In genomic region chr16:78297066-78297666, GRCh38 we compare ENCODE assay signal across 1 cellular context.
A peak's percentile ranks its signal among the peaks of the same experiment; 100 is the strongest.
TF ChIP-seq lines count a peak whose summit lies in the region.

No MANE protein-coding gene starts in this region.

TF ChIP-seq in HepG2, 621 proteins besides CTCF, POLR2A, EP300 and RAD21 (continued from another document and continues in another):
- TF ChIP-seq ZNF768 (CRISPR knock-in tag; IDR thresholded peaks at IDR 0.05), result no peak; the same call in 1 of the 2 replicates
- no peak for TF ChIP-seq HNRNPUL1 (IDR thresholded peaks at IDR 0.05; ENCODE audit: low read depth, low read length)
- TF ChIP-seq ZNF296 (CRISPR knock-in tag; conservative IDR thresholded peaks at IDR 0.05), result no peak
- TF ChIP-seq ZNF263 (CRISPR knock-in tag; IDR thresholded peaks at IDR 0.05), result peak; percentile 68
- peak; percentile 99 for TF ChIP-seq ZNF563 (CRISPR knock-in tag; IDR thresholded peaks at IDR 0.05)
- peak; percentile 86 for TF ChIP-seq ZNF605 (CRISPR knock-in tag; IDR thresholded peaks at IDR 0.05)
- TF ChIP-seq SALL1 (CRISPR knock-in tag; IDR thresholded peaks at IDR 0.05), result peak; percentile 100
- peak; percentile 94 for TF ChIP-seq ZNF691 (CRISPR knock-in tag; IDR thresholded peaks at IDR 0.05; ENCODE audit: borderline replicate concordance, low read depth)
- peak; percentile 95; the same call in 1 of the 2 replicates for TF ChIP-seq MEIS1 (CRISPR knock-in tag; IDR thresholded peaks at IDR 0.05; ENCODE audit: borderline replicate concordance)
- TF ChIP-seq HOXA9 (CRISPR knock-in tag; IDR thresholded peaks at IDR 0.05; ENCODE audit: borderline replicate concordance), result no peak
- no peak; the same call in 1 of the 2 replicates for TF ChIP-seq ZBTB8A (CRISPR knock-in tag; IDR thresholded peaks at IDR 0.05; ENCODE audit: borderline replicate concordance, low read depth)
- no peak for TF ChIP-seq LCORL (IDR thresholded peaks at IDR 0.05)
- peak; percentile 96 for TF ChIP-seq LCORL (CRISPR knock-in tag; IDR thresholded peaks at IDR 0.05)
- peak; percentile 95 for TF ChIP-seq ELF3 (CRISPR knock-in tag; IDR thresholded peaks at IDR 0.05)
- no peak for TF ChIP-seq RELA (CRISPR knock-in tag; IDR thresholded peaks at IDR 0.05)
- peak; percentile 49; the same call in 1 of the 2 replicates for TF ChIP-seq MAFF (IDR thresholded peaks at IDR 0.05; ENCODE audit: low read depth, low read length)
- peak; percentile 93 for TF ChIP-seq KDM2A (CRISPR knock-in tag; IDR thresholded peaks at IDR 0.05; ENCODE audit: borderline replicate concordance, low read depth)
- no peak for TF ChIP-seq KDM5A (IDR thresholded peaks at IDR 0.05; ENCODE audit: borderline replicate concordance, low read length)
- no peak for TF ChIP-seq DZIP1 (CRISPR knock-in tag; IDR thresholded peaks at IDR 0.05)
- no peak for TF ChIP-seq TIGD3 (CRISPR knock-in tag; IDR thresholded peaks at IDR 0.05; ENCODE audit: borderline replicate concordance)
- no peak for TF ChIP-seq PLSCR1 (CRISPR knock-in tag; IDR thresholded peaks at IDR 0.05; ENCODE audit: borderline replicate concordance)
- TF ChIP-seq FOXO4 (CRISPR knock-in tag; conservative IDR thresholded peaks at IDR 0.05), result no peak
- peak; percentile 95 for TF ChIP-seq SIX4 (CRISPR knock-in tag; IDR thresholded peaks at IDR 0.05)
- TF ChIP-seq ZNF446 (CRISPR knock-in tag; IDR thresholded peaks at IDR 0.05), result no peak
- TF ChIP-seq ZSCAN9 (CRISPR knock-in tag; IDR thresholded peaks at IDR 0.05; ENCODE audit: borderline replicate concordance), result peak; percentile 96
- TF ChIP-seq ATF7-NPFF (CRISPR knock-in tag; IDR thresholded peaks at IDR 0.05; ENCODE audit: low read depth), result peak; percentile 84
- TF ChIP-seq ZNF407 (CRISPR knock-in tag; IDR thresholded peaks at IDR 0.05; ENCODE audit: not compliant biosample characterization), result no peak
- 0 out of 2 replicates have a peak, but pooled peaks have one; percentile 36 for TF ChIP-seq ZNF275 (CRISPR knock-in tag; IDR thresholded peaks at IDR 0.05; ENCODE audit: borderline replicate concordance)
- peak; percentile 69; the same call in 1 of the 2 replicates for TF ChIP-seq ZNF646 (CRISPR knock-in tag; IDR thresholded peaks at IDR 0.05)
- no peak for TF ChIP-seq ZFP36L2 (CRISPR knock-in tag; IDR thresholded peaks at IDR 0.05)
- no peak for TF ChIP-seq ZNF10 (CRISPR knock-in tag; IDR thresholded peaks at IDR 0.05; ENCODE audit: borderline replicate concordance, low read depth)
- TF ChIP-seq PHB2 (IDR thresholded peaks at IDR 0.05; ENCODE audit: partially characterized antibody), result no peak
- TF ChIP-seq NFKBIZ (CRISPR knock-in tag; IDR thresholded peaks at IDR 0.05), result peak; percentile 92; the same call in 1 of the 2 replicates
- TF ChIP-seq TCF7 (IDR thresholded peaks at IDR 0.05; ENCODE audit: low read depth), result peak; percentile 99
- peak; percentile 88 for TF ChIP-seq NR2C2 (CRISPR knock-in tag; IDR thresholded peaks at IDR 0.05; ENCODE audit: borderline replicate concordance)
- TF ChIP-seq ZNF530 (CRISPR knock-in tag; IDR thresholded peaks at IDR 0.05; ENCODE audit: low read depth), result no peak
- TF ChIP-seq XRCC5 (optimal IDR thresholded peaks at IDR 0.05; ENCODE audit: low read length), result peak; percentile 91
